2 cellular contexts compared by ENCODE assay signal in the genomic region with DNA sequence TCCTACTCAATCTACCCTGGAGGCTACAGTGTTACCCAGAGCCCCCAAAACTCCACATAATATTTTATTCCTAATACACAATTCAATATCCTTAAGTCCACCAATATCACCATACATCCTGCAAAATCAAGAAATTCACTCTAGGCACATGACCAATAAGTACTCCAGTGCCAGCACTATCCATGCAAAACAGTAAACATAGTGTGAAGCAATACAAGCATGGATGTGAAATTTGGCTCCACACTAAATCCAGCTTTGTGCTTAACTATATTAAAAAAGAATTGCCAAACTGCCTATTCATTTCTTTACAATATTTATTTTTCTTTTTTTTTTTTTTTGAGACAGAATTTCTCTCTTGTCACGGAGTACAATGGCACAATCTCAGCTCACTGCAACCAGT.
TF ChIP-seq lines count a peak whose summit lies in the region.

No MANE protein-coding gene starts in this region.

TF ChIP-seq in SK-N-SH, 30 proteins besides CTCF, POLR2A, EP300 and RAD21:
- no peak for TF ChIP-seq JUND (IDR thresholded peaks at IDR 0.05)
- TF ChIP-seq, protein P1, sequence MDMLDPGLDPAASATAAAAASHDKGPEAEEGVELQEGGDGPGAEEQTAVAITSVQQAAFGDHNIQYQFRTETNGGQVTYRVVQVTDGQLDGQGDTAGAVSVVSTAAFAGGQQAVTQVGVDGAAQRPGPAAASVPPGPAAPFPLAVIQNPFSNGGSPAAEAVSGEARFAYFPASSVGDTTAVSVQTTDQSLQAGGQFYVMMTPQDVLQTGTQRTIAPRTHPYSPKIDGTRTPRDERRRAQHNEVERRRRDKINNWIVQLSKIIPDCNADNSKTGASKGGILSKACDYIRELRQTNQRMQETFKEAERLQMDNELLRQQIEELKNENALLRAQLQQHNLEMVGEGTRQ (IDR thresholded peaks at IDR 0.05; ENCODE audit: borderline replicate concordance, low read depth, low read length), result no peak
- TF ChIP-seq, protein P2, sequence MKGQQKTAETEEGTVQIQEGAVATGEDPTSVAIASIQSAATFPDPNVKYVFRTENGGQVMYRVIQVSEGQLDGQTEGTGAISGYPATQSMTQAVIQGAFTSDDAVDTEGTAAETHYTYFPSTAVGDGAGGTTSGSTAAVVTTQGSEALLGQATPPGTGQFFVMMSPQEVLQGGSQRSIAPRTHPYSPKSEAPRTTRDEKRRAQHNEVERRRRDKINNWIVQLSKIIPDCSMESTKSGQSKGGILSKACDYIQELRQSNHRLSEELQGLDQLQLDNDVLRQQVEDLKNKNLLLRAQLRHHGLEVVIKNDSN (IDR thresholded peaks at IDR 0.05; ENCODE audit: borderline replicate concordance, low read depth), result no peak
- TF ChIP-seq NFIC (IDR thresholded peaks at IDR 0.05; ENCODE audit: borderline replicate concordance), result no peak
- TF ChIP-seq CHD2 (IDR thresholded peaks at IDR 0.05; ENCODE audit: low read length, partially characterized antibody), result no peak
- TF ChIP-seq RCOR1 (IDR thresholded peaks at IDR 0.05; ENCODE audit: low read length), result no peak
- TF ChIP-seq YY1 (IDR thresholded peaks at IDR 0.05; ENCODE audit: low read depth), result no peak
- no peak for TF ChIP-seq TCF12 (IDR thresholded peaks at IDR 0.05)
- TF ChIP-seq, protein P3, sequence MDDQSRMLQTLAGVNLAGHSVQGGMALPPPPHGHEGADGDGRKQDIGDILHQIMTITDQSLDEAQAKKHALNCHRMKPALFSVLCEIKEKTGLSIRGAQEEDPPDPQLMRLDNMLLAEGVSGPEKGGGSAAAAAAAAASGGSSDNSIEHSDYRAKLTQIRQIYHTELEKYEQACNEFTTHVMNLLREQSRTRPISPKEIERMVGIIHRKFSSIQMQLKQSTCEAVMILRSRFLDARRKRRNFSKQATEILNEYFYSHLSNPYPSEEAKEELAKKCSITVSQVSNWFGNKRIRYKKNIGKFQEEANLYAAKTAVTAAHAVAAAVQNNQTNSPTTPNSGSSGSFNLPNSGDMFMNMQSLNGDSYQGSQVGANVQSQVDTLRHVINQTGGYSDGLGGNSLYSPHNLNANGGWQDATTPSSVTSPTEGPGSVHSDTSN (IDR thresholded peaks at IDR 0.05), result no peak
- TF ChIP-seq, protein P4, sequence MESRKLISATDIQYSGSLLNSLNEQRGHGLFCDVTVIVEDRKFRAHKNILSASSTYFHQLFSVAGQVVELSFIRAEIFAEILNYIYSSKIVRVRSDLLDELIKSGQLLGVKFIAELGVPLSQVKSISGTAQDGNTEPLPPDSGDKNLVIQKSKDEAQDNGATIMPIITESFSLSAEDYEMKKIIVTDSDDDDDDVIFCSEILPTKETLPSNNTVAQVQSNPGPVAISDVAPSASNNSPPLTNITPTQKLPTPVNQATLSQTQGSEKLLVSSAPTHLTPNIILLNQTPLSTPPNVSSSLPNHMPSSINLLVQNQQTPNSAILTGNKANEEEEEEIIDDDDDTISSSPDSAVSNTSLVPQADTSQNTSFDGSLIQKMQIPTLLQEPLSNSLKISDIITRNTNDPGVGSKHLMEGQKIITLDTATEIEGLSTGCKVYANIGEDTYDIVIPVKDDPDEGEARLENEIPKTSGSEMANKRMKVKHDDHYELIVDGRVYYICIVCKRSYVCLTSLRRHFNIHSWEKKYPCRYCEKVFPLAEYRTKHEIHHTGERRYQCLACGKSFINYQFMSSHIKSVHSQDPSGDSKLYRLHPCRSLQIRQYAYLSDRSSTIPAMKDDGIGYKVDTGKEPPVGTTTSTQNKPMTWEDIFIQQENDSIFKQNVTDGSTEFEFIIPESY (IDR thresholded peaks at IDR 0.05; ENCODE audit: borderline replicate concordance, low read depth), result no peak
- TF ChIP-seq POLR2AphosphoS5 (IDR thresholded peaks at IDR 0.05; ENCODE audit: low read depth, low read length), result no peak
- TF ChIP-seq MXI1 (IDR thresholded peaks at IDR 0.05; ENCODE audit: low read depth, low read length), result no peak
- no peak for TF ChIP-seq ELF1 (IDR thresholded peaks at IDR 0.05)
- TF ChIP-seq RXRA (IDR thresholded peaks at IDR 0.05; ENCODE audit: borderline replicate concordance, low read depth), result no peak
- no peak for TF ChIP-seq RFX5 (IDR thresholded peaks at IDR 0.05; ENCODE audit: low read length)
- TF ChIP-seq GABPA (IDR thresholded peaks at IDR 0.05; ENCODE audit: low read depth), result no peak
- TF ChIP-seq NRF1 (IDR thresholded peaks at IDR 0.05; ENCODE audit: low read depth, low read length), result no peak
- TF ChIP-seq GATA2 (CRISPR knock-in tag; IDR thresholded peaks at IDR 0.05), result no peak
- no peak for TF ChIP-seq EZH2phosphoT487 (IDR thresholded peaks at IDR 0.05; ENCODE audit: borderline replicate concordance, low read depth)
- TF ChIP-seq MEF2A (IDR thresholded peaks at IDR 0.05; ENCODE audit: borderline replicate concordance, low read depth), result no peak

TF ChIP-seq in GM23338, 12 proteins besides CTCF, POLR2A, EP300 and RAD21:
- TF ChIP-seq JUNB (IDR thresholded peaks at IDR 0.05; ENCODE audit: unreplicated experiment), result no peak
- no peak for TF ChIP-seq NANOG (IDR thresholded peaks at IDR 0.05; ENCODE audit: borderline replicate concordance)
- TF ChIP-seq ZNF331 (CRISPR knock-in tag; IDR thresholded peaks at IDR 0.05; ENCODE audit: low read depth), result no peak
- no peak for TF ChIP-seq CREB1 (CRISPR knock-in tag; IDR thresholded peaks at IDR 0.05; ENCODE audit: low read depth)
- no peak for TF ChIP-seq EZH2 (IDR thresholded peaks at IDR 0.05; ENCODE audit: low read depth, unreplicated experiment)
- TF ChIP-seq, protein P5, sequence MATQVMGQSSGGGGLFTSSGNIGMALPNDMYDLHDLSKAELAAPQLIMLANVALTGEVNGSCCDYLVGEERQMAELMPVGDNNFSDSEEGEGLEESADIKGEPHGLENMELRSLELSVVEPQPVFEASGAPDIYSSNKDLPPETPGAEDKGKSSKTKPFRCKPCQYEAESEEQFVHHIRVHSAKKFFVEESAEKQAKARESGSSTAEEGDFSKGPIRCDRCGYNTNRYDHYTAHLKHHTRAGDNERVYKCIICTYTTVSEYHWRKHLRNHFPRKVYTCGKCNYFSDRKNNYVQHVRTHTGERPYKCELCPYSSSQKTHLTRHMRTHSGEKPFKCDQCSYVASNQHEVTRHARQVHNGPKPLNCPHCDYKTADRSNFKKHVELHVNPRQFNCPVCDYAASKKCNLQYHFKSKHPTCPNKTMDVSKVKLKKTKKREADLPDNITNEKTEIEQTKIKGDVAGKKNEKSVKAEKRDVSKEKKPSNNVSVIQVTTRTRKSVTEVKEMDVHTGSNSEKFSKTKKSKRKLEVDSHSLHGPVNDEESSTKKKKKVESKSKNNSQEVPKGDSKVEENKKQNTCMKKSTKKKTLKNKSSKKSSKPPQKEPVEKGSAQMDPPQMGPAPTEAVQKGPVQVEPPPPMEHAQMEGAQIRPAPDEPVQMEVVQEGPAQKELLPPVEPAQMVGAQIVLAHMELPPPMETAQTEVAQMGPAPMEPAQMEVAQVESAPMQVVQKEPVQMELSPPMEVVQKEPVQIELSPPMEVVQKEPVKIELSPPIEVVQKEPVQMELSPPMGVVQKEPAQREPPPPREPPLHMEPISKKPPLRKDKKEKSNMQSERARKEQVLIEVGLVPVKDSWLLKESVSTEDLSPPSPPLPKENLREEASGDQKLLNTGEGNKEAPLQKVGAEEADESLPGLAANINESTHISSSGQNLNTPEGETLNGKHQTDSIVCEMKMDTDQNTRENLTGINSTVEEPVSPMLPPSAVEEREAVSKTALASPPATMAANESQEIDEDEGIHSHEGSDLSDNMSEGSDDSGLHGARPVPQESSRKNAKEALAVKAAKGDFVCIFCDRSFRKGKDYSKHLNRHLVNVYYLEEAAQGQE (IDR thresholded peaks at IDR 0.05; ENCODE audit: unreplicated experiment), result no peak
- TF ChIP-seq, protein P6, sequence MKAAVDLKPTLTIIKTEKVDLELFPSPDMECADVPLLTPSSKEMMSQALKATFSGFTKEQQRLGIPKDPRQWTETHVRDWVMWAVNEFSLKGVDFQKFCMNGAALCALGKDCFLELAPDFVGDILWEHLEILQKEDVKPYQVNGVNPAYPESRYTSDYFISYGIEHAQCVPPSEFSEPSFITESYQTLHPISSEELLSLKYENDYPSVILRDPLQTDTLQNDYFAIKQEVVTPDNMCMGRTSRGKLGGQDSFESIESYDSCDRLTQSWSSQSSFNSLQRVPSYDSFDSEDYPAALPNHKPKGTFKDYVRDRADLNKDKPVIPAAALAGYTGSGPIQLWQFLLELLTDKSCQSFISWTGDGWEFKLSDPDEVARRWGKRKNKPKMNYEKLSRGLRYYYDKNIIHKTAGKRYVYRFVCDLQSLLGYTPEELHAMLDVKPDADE (IDR thresholded peaks at IDR 0.05), result no peak
- TF ChIP-seq, protein P7, sequence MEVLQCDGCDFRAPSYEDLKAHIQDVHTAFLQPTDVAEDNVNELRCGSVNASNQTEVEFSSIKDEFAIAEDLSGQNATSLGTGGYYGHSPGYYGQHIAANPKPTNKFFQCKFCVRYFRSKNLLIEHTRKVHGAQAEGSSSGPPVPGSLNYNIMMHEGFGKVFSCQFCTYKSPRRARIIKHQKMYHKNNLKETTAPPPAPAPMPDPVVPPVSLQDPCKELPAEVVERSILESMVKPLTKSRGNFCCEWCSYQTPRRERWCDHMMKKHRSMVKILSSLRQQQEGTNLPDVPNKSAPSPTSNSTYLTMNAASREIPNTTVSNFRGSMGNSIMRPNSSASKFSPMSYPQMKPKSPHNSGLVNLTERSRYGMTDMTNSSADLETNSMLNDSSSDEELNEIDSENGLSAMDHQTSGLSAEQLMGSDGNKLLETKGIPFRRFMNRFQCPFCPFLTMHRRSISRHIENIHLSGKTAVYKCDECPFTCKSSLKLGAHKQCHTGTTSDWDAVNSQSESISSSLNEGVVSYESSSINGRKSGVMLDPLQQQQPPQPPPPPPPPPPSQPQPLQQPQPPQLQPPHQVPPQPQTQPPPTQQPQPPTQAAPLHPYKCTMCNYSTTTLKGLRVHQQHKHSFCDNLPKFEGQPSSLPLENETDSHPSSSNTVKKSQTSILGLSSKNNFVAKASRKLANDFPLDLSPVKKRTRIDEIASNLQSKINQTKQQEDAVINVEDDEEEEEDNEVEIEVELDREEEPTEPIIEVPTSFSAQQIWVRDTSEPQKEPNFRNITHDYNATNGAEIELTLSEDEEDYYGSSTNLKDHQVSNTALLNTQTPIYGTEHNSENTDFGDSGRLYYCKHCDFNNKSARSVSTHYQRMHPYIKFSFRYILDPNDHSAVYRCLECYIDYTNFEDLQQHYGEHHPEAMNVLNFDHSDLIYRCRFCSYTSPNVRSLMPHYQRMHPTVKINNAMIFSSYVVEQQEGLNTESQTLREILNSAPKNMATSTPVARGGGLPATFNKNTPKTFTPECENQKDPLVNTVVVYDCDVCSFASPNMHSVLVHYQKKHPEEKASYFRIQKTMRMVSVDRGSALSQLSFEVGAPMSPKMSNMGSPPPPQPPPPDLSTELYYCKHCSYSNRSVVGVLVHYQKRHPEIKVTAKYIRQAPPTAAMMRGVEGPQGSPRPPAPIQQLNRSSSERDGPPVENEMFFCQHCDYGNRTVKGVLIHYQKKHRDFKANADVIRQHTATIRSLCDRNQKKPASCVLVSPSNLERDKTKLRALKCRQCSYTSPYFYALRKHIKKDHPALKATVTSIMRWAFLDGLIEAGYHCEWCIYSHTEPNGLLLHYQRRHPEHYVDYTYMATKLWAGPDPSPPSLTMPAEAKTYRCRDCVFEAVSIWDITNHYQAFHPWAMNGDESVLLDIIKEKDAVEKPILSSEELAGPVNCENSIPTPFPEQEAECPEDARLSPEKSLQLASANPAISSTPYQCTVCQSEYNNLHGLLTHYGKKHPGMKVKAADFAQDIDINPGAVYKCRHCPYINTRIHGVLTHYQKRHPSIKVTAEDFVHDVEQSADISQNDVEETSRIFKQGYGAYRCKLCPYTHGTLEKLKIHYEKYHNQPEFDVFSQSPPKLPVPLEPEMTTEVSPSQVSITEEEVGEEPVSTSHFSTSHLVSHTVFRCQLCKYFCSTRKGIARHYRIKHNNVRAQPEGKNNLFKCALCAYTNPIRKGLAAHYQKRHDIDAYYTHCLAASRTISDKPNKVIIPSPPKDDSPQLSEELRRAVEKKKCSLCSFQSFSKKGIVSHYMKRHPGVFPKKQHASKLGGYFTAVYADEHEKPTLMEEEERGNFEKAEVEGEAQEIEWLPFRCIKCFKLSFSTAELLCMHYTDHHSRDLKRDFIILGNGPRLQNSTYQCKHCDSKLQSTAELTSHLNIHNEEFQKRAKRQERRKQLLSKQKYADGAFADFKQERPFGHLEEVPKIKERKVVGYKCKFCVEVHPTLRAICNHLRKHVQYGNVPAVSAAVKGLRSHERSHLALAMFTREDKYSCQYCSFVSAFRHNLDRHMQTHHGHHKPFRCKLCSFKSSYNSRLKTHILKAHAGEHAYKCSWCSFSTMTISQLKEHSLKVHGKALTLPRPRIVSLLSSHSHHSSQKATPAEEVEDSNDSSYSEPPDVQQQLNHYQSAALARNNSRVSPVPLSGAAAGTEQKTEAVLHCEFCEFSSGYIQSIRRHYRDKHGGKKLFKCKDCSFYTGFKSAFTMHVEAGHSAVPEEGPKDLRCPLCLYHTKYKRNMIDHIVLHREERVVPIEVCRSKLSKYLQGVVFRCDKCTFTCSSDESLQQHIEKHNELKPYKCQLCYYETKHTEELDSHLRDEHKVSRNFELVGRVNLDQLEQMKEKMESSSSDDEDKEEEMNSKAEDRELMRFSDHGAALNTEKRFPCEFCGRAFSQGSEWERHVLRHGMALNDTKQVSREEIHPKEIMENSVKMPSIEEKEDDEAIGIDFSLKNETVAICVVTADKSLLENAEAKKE (CRISPR knock-in tag; IDR thresholded peaks at IDR 0.05), result no peak
- no peak for TF ChIP-seq ZNF114 (CRISPR knock-in tag; IDR thresholded peaks at IDR 0.05)
- TF ChIP-seq POLR2AphosphoS5 (IDR thresholded peaks at IDR 0.05; ENCODE audit: low read depth), result no peak
- no peak for TF ChIP-seq EZH2phosphoT487 (IDR thresholded peaks at IDR 0.05; ENCODE audit: unreplicated experiment)
- TF ChIP-seq STAT1 (IDR thresholded peaks at IDR 0.05; ENCODE audit: unreplicated experiment), result no peak
